In the genomic region with DNA sequence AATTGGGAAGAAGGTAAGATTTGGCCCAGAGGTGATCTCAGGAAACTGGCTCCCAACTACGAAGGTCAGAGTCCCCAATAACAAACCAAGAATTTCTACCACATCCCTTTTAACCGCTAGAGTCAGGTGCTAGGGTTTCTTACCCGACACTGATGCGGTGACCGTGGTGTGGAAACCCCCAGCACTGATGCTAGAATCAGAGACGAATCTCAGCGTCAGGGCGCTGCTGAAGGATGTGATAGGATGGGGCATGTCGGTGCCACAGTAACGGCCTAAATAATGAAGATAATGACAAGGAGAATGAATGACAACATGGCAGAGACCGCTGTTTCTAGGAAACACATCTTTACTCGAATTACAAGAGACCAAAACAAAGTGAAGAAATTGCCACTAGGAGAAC, we compare ENCODE assay signal across 19 cellular contexts.
A peak's percentile ranks its signal among the peaks of the same experiment; 100 is the strongest.
DNase-seq lines count a peak whose midpoint lies in the region; ATAC-seq and TF ChIP-seq lines count a peak whose summit lies in the region.
"Had no signal": no experiment of that assay in that cellular context is flagged by ENCODE, and none has a peak within 500 bp of the region (broad histone marks: within the 10 kb centered on the region; RNA-seq: fewer than 3 reads in every experiment).

No MANE protein-coding gene starts in this region.

- H3K4me3 ChIP-seq in BE2C (ENCODE audit: low read depth, low read length), result no peak overlapping the region
- H3K4me3 ChIP-seq: PC-9, SJSA1, thoracic aorta had no signal

- ATAC-seq in natural killer cell, result peak; percentile 65 to 80 (median 72)
- ATAC-seq in HG02588 (IDR thresholded peaks at IDR 0.05; ENCODE audit: unreplicated experiment), result no peak
- ATAC-seq: foreskin keratinocyte had no signal

- no peaks in the 10 kb centered on the region for H3K36me3 ChIP-seq in BE2C
- H3K36me3 ChIP-seq: neutrophil, SJSA1, thoracic aorta had no signal

- peak; percentile 44 for DNase-seq in activated T-cell treated with anti-CD3 and anti-CD28 coated beads, Interleukin-2, amount 50 U/mL, for 1 hour
- no peak for DNase-seq in activated T-cell treated with anti-CD3 and anti-CD28 coated beads, Interleukin-2, amount 50 U/mL, for 48 hours
- DNase-seq in NCI-H748 treated with DMSO at 0.1 percent for 48 hours (lab: John Stamatoyannopoulos, UW) (peak; percentile 8), natural killer cell (no peak), BE2C (no peak)
- peak; percentile 13 for DNase-seq in activated effector memory CD4-positive, alpha-beta T cell treated with Interleukin-2 at 50 U/mL for 16 hours
- no peak for DNase-seq in stimulated activated CD4-positive, alpha-beta T cell treated with anti-CD3 and anti-CD28 coated beads, Interleukin-4, amount 100 ng/mL, for 1 hour
- DNase-seq: amniotic stem cell, foreskin keratinocyte, kidney glomerular epithelial cell, NCI-H1105 treated with DMSO at 0.1 percent for 48 hours, NCI-H2171, NCI-H82, PC-9, retina had no signal

- no peaks in the 10 kb centered on the region for H3K9me3 ChIP-seq in BE2C
- H3K9me3 ChIP-seq: neutrophil, SJSA1, thoracic aorta had no signal

- H3K4me1 ChIP-seq in BE2C, result peaks cover 3% of the 10 kb centered on the region

- intact Hi-C loops in natural killer cell (cut with micrococcal nuclease), result no loop called here

- H3K4me1 Mint-ChIP-seq in natural killer cell, result no peaks in the 10 kb centered on the region

- TF ChIP-seq CTCF in natural killer cell (IDR thresholded peaks at IDR 0.05) (no peak), BE2C (IDR thresholded peaks at IDR 0.05; ENCODE audit: low read depth, low read length) (no peak)

- H3K27ac Mint-ChIP-seq in natural killer cell, result no peak overlapping the region

- no peaks in the 10 kb centered on the region for H3K36me3 Mint-ChIP-seq in natural killer cell

- H3K4me3 Mint-ChIP-seq in natural killer cell, result no peak overlapping the region

- no peaks in the 10 kb centered on the region for H3K9me3 Mint-ChIP-seq in natural killer cell

- H3K27me3 ChIP-seq in BE2C, result no peaks in the 10 kb centered on the region
- H3K27me3 ChIP-seq: foreskin keratinocyte, neutrophil, SJSA1 had no signal

- H3K27me3 Mint-ChIP-seq in natural killer cell (ENCODE audit: low read depth in 2 of 2), result no peaks in the 10 kb centered on the region

Comparison
In these comparisons a context has a peak if more than half of its experiments do, and no peak if none do; other contexts are left out.
1. DNase-seq: peak in activated T-cell treated with anti-CD3 and anti-CD28 coated beads, Interleukin-2, amount 50 U/mL, for 1 hour (single experiment), NCI-H748 treated with DMSO at 0.1 percent for 48 hours (single experiment) and activated effector memory CD4-positive, alpha-beta T cell treated with Interleukin-2 at 50 U/mL for 16 hours (single experiment); none in activated T-cell treated with anti-CD3 and anti-CD28 coated beads, Interleukin-2, amount 50 U/mL, for 48 hours (0 of 2), natural killer cell (single experiment), BE2C (single experiment) and stimulated activated CD4-positive, alpha-beta T cell treated with anti-CD3 and anti-CD28 coated beads, Interleukin-4, amount 100 ng/mL, for 1 hour (single experiment).